ENCODE assay signal across 1 cellular context in the genomic region with DNA sequence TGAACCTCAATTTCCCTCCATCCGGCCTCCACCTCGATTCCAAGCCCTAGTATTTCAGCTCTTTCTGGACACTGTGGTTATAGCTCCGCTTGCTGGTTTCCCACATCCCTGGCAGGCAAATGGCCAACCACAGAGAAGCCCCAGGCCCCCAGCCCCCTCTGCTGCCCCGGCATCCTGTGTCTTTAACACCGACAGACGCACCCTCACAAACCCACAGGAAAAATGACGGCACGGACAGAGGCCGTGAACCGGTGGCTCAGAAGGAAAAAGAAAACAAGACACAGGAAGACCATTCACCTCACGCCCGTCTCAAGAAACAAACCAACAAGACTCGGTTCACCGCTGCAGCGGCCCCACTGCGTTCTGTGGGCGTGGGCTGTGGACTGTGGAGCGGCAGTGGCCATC.
TF ChIP-seq lines count a peak whose summit lies in the region.

No MANE protein-coding gene starts in this region.

TF ChIP-seq in GM12878, 131 proteins besides CTCF, POLR2A, EP300 and RAD21:
- TF ChIP-seq NFXL1 (IDR thresholded peaks at IDR 0.05; ENCODE audit: borderline replicate concordance) = no peak
- peak; percentile 13; the same call in 1 of the 2 replicates for TF ChIP-seq RUNX3 (IDR thresholded peaks at IDR 0.05; ENCODE audit: low read length)
- TF ChIP-seq CUX1 (IDR thresholded peaks at IDR 0.05; ENCODE audit: insufficient replicate concordance, low read depth, low read length) = no peak
- no peak for TF ChIP-seq CHD4 (IDR thresholded peaks at IDR 0.05)
- no peak for TF ChIP-seq ASH2L (IDR thresholded peaks at IDR 0.05; ENCODE audit: borderline replicate concordance, low read depth)
- TF ChIP-seq TCF12 (IDR thresholded peaks at IDR 0.05; ENCODE audit: low read depth, low read length) = no peak
